ENCODE assay signal across 9 cellular contexts in the genomic region with DNA sequence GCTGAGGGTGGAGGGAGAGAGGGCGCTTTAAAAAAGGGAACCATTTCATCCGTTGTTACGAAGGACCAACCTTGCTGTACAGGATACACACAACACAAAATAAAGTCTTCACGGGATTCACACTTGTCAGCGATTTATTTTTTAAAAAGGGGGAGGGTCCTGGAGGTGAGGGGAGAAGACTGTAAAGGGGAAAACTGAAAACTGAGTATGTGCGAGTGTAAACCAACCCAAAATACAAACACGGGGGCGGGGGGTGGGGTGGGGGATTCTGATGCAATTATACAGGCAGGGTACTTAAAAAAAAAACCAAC. TPM values are rescaled to one million over a fixed set of nuclear protein-coding genes. Genes with fewer than 3 reads are reported as not detected.
A peak's percentile ranks its signal among the peaks of the same experiment; 100 is the strongest.
DNase-seq lines count a peak whose midpoint lies in the region; ATAC-seq and TF ChIP-seq lines count a peak whose summit lies in the region.
"Had no signal": no experiment of that assay in that cellular context is flagged by ENCODE, and none has a peak within 500 bp of the region (broad histone marks: within the 10 kb centered on the region; RNA-seq: fewer than 3 reads in every experiment).

No MANE protein-coding gene starts in this region.

- peak overlapping the region; percentile 92 for H3K4me3 Mint-ChIP-seq in activated T-helper 17 cell treated with anti-CD3 and anti-CD28 coated beads, Interleukin-2, amount 50 U/mL, for 72 hours

- TF ChIP-seq CTCF in stomach (IDR thresholded peaks at IDR 0.05) = no peak
- no peak for TF ChIP-seq CTCF in GM13976 (IDR thresholded peaks at IDR 0.05; ENCODE audit: borderline replicate concordance, control extremely low read depth, extremely low read depth, insufficient read depth, missing control alignments)

- no peak for DNase-seq in stomach
- DNase-seq in GM13976 (ENCODE audit: low spot score) = no peak
- no peak for DNase-seq in dermis blood vessel endothelial cell

- intact Hi-C loops in stomach (cut with DNase I; ENCODE audit: low total_unique reads) = no loop called here

- H3K27ac ChIP-seq in stomach = peak overlapping the region; percentile 83 to 98 (median 93)

- H3K4me3 ChIP-seq in iPS-11a (ENCODE audit: low read depth, low read length) (peak overlapping the region; percentile 93), stomach (peak overlapping the region; percentile 72 to 79 (median 76))

- H3K4me1 ChIP-seq in ES-I3 (ENCODE audit: insufficient read depth, low read length) (no peaks in the 10 kb centered on the region; the same call in 1 of the 2 replicates), stomach (peaks cover 12 to 37% (median 27%) of the 10 kb centered on the region in 4 donors)

- H3K36me3 ChIP-seq in ES-I3 (ENCODE audit: insufficient read depth, low read length) (peaks cover 10% of the 10 kb centered on the region; the same call in 1 of the 2 replicates), stomach (peaks cover 27 to 36% (median 36%) of the 10 kb centered on the region in 4 donors)

- no peaks in the 10 kb centered on the region for H3K27me3 ChIP-seq in stomach

- no peak for TF ChIP-seq POLR2A in stomach (IDR thresholded peaks at IDR 0.05)

- H3K4me1 Mint-ChIP-seq in activated T-helper 17 cell treated with anti-CD3 and anti-CD28 coated beads, Interleukin-2, amount 50 U/mL, for 72 hours = peaks cover 16% of the 10 kb centered on the region

- H3K36me3 Mint-ChIP-seq in activated T-helper 17 cell treated with anti-CD3 and anti-CD28 coated beads, Interleukin-2, amount 50 U/mL, for 72 hours (ENCODE audit: low read depth) = peaks cover 53% of the 10 kb centered on the region

- WGBS in stomach, 5 donors = 3 to 9% (median 4%) methylated on average over 8 of the region's 8 CpGs

- ATAC-seq in HG02943 (IDR thresholded peaks at IDR 0.05; ENCODE audit: low read depth, unreplicated experiment) (peak; percentile 9), GM19397 (IDR thresholded peaks at IDR 0.05; ENCODE audit: unreplicated experiment) (no peak)
- ATAC-seq in activated T-helper 17 cell treated with anti-CD3 and anti-CD28 coated beads, Interleukin-2, amount 50 U/mL, for 72 hours (replicated peaks) = no peak

- no peaks in the 10 kb centered on the region for H3K27me3 Mint-ChIP-seq in activated T-helper 17 cell treated with anti-CD3 and anti-CD28 coated beads, Interleukin-2, amount 50 U/mL, for 72 hours

- H3K9ac ChIP-seq in ES-I3 (ENCODE audit: low read depth, low read length) = peak overlapping the region; percentile 92

- no peak for TF ChIP-seq EP300 in stomach (IDR thresholded peaks at IDR 0.05)

- peak overlapping the region; percentile 95 for H3K27ac Mint-ChIP-seq in activated T-helper 17 cell treated with anti-CD3 and anti-CD28 coated beads, Interleukin-2, amount 50 U/mL, for 72 hours

- H3K9me3 Mint-ChIP-seq in activated T-helper 17 cell treated with anti-CD3 and anti-CD28 coated beads, Interleukin-2, amount 50 U/mL, for 72 hours = no peaks in the 10 kb centered on the region

- no peaks in the 10 kb centered on the region for H3K9me3 ChIP-seq in ES-I3 (ENCODE audit: control insufficient read depth, insufficient read depth, low read length)
- H3K9me3 ChIP-seq in stomach = no peaks in the 10 kb centered on the region

- in situ Hi-C loops in GM13976 (cut with MboI; ENCODE audit: low sequenced_read_pairs, unreplicated experiment) = no loop called here

RNA-seq across cellular contexts. Expression of a gene that starts 0.5 kb away (rescaled TPM):
- total RNA-seq in activated T-helper 17 cell treated with anti-CD3 and anti-CD28 coated beads, Interleukin-2, amount 50 U/mL, for 72 hours = 10 to 100 TPM; 47.1 to 62.7 TPM
- total RNA-seq in stomach (10 to 100 TPM in 4 of 5 donors, 1 to 10 TPM in 1; 5.8 to 68.7 (median 36.9) TPM), dermis blood vessel endothelial cell (40.3 and 48.2 TPM in 2 replicates)
- 10 to 100 TPM; 42.6 to 61.7 (median 48.7) TPM for polyA plus RNA-seq in stomach

RNA-seq across cellular contexts. Expression of a gene that starts 19.9 kb away (rescaled TPM):
- 1 to 10 TPM in 1 of 2 donors, under 1 TPM in 1; 0.32 to 1.5 TPM for total RNA-seq in activated T-helper 17 cell treated with anti-CD3 and anti-CD28 coated beads, Interleukin-2, amount 50 U/mL, for 72 hours
- total RNA-seq in stomach = under 1 TPM in 1 of 5 donors, not detected in 4; 0.18 TPM
- polyA plus RNA-seq in stomach = under 1 TPM; 0.08 to 0.31 (median 0.19) TPM
- under 0.01 and 0.19 TPM in 2 replicates for total RNA-seq in dermis blood vessel endothelial cell

RNA-seq across cellular contexts. Expression of a gene that starts 41.0 kb away (rescaled TPM):
- total RNA-seq in activated T-helper 17 cell treated with anti-CD3 and anti-CD28 coated beads, Interleukin-2, amount 50 U/mL, for 72 hours = not detected
- total RNA-seq in stomach (not detected), dermis blood vessel endothelial cell (not detected in 2 replicates)
- polyA plus RNA-seq in stomach = not detected
- total RNA-seq: NCI-H460 had no signal

RNA-seq across cellular contexts. Expression of a gene that starts 41.5 kb away (rescaled TPM):
- total RNA-seq in activated T-helper 17 cell treated with anti-CD3 and anti-CD28 coated beads, Interleukin-2, amount 50 U/mL, for 72 hours = 10 to 100 TPM; 66.8 to 78.6 TPM
- total RNA-seq in stomach = 100 to 1,000 TPM in 3 of 5 donors, 10 to 100 TPM in 2; 65.4 to 220 (median 110) TPM
- 10 to 100 TPM in 1 of 3 donors, 1 to 10 TPM in 2; 3.2 to 17.2 (median 7.4) TPM for polyA plus RNA-seq in stomach
- total RNA-seq in dermis blood vessel endothelial cell = 41.2 and 99.0 TPM in 2 replicates

RNA-seq across cellular contexts. Expression of a gene that starts 47.5 kb away (rescaled TPM):
- total RNA-seq in activated T-helper 17 cell treated with anti-CD3 and anti-CD28 coated beads, Interleukin-2, amount 50 U/mL, for 72 hours = under 1 TPM; 0.22 to 0.29 TPM
- total RNA-seq in stomach (10 to 100 TPM in 1 of 5 donors, 1 to 10 TPM in 1, not detected in 3; 3.1 to 21.7 TPM), dermis blood vessel endothelial cell (0.05 TPM in 1 of 2 replicates, not detected in the other)
- under 1 TPM in 1 of 3 donors, not detected in 2; 0.68 TPM for polyA plus RNA-seq in stomach
